In genomic region chr4:143156853-143157252, GRCh38 we compare ENCODE assay signal across 24 cellular contexts.
"Had no signal": no experiment of that assay in that cellular context is flagged by ENCODE, and none has a peak within 500 bp of the region (broad histone marks: within the 10 kb centered on the region; RNA-seq: fewer than 3 reads in every experiment).

No MANE protein-coding gene starts in this region.

- H3K27me3 ChIP-seq: colonic mucosa, dorsolateral prefrontal cortex, esophagus muscularis mucosa, esophagus squamous epithelium, gastrocnemius medialis, gastroesophageal sphincter, heart left ventricle, heart right ventricle had no signal

- H3K36me3 ChIP-seq: colonic mucosa, esophagus muscularis mucosa, esophagus squamous epithelium, gastrocnemius medialis, gastroesophageal sphincter, heart left ventricle, heart right ventricle had no signal

- H3K27ac ChIP-seq: colonic mucosa, coronary artery, dorsolateral prefrontal cortex, epithelial cell of prostate, esophagus muscularis mucosa, esophagus squamous epithelium, foreskin keratinocyte, gastrocnemius medialis, gastroesophageal sphincter, heart left ventricle, heart right ventricle had no signal

- DNase-seq: colonic mucosa; cortex of kidney; dermis blood vessel endothelial cell; dorsolateral prefrontal cortex; effector CD4-positive, alpha-beta T cell; effector CD8-positive, alpha-beta T cell; effector memory CD4-positive, alpha-beta T cell; effector memory CD8-positive, alpha-beta T cell; endodermal cell; erythroblast; esophagus squamous epithelium; foreskin fibroblast; foreskin keratinocyte; foreskin melanocyte; gastrocnemius medialis; glutamatergic neuron; head of caudate nucleus; heart left ventricle; heart right ventricle had no signal

- H3K4me3 ChIP-seq: colonic mucosa, coronary artery, dorsolateral prefrontal cortex, esophagus muscularis mucosa, esophagus squamous epithelium, gastrocnemius medialis, gastroesophageal sphincter, heart left ventricle, heart right ventricle had no signal

- H3K4me1 ChIP-seq: colonic mucosa, esophagus muscularis mucosa, esophagus squamous epithelium, foreskin keratinocyte, gastrocnemius medialis, gastroesophageal sphincter, heart left ventricle, heart right ventricle had no signal

- H3K9me3 ChIP-seq: colonic mucosa had no signal

- ATAC-seq: effector memory CD8-positive, alpha-beta T cell; esophagus mucosa; foreskin keratinocyte; gastrocnemius medialis; gastroesophageal sphincter; heart left ventricle; heart right ventricle had no signal
